In genomic region chr3:151898564-151899261, GRCh38 we compare ENCODE assay signal across 7 cellular contexts. TPM values are rescaled to one million over a fixed set of nuclear protein-coding genes. Genes with fewer than 3 reads are reported as not detected.
"Had no signal": no experiment of that assay in that cellular context is flagged by ENCODE, and none has a peak within 500 bp of the region (broad histone marks: within the 10 kb centered on the region; RNA-seq: fewer than 3 reads in every experiment).

No MANE protein-coding gene starts in this region.

RNA-seq across cellular contexts. Expression of gene SUCNR1, which starts 25.3 kb away (rescaled TPM):
- total RNA-seq: activated CD4-positive, alpha-beta memory T cell treated with anti-CD3 and anti-CD28 coated beads, Interleukin-2, amount 10 ng/mL, durations not matched to agents 7 days and 5 days; activated CD4-positive, alpha-beta T cell treated with anti-CD3 and anti-CD28 coated beads for 36 hours; activated naive CD4-positive, alpha-beta T cell treated with anti-CD3 and anti-CD28 coated beads for 36 hours; activated T-helper 17 cell treated with anti-CD3 and anti-CD28 coated beads, Interleukin-2, amount 50 U/mL, for 72 hours; astrocyte; PC-3; T-cell had no signal
